22 cellular contexts compared by ENCODE assay signal in the genomic region with DNA sequence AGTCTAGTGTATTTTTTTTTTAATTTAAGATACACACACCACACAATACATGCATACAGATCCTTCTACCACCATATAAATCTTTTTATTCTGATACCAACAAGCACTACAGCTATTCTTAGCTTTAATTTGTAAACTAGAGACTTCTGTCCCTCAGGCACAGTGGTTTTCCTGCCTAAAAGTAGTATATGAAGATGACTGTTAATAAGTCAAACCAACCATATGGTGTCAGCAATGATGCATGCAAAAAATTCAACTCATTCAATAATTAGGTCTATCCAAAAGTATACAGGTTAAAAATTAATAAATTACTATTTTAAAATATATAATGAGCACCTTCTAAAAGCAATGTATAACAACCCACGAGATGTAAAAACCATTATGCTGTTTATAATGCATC. TPM values are rescaled to one million over a fixed set of nuclear protein-coding genes. Genes with fewer than 3 reads are reported as not detected.
DNase-seq lines count a peak whose midpoint lies in the region; ATAC-seq, FAIRE-seq and TF ChIP-seq lines count a peak whose summit lies in the region.
"Had no signal": no experiment of that assay in that cellular context is flagged by ENCODE, and none has a peak within 500 bp of the region (broad histone marks: within the 10 kb centered on the region; RNA-seq: fewer than 3 reads in every experiment).

No MANE protein-coding gene starts in this region.

- intact Hi-C loops in esophagus muscularis mucosa (cut with DNase I) (no loop called here), mammary epithelial cell (cut with micrococcal nuclease) (no loop called here)

- H3K36me3 ChIP-seq in OCI-LY3 (replicated peaks; ENCODE audit: low read depth, low read length) (no peaks in the 10 kb centered on the region), esophagus muscularis mucosa (no peaks in the 10 kb centered on the region), mammary epithelial cell (ENCODE audit: insufficient read depth, low read length) (peaks cover 5% of the 10 kb centered on the region)
- H3K36me3 ChIP-seq: MG63, Peyer's patch, SJSA1 had no signal

- no peak for TF ChIP-seq EP300 in esophagus muscularis mucosa (IDR thresholded peaks at IDR 0.05)

- H3K4me2 ChIP-seq in OCI-LY3 (ENCODE audit: low read length): peak overlapping the region; percentile 18; the same call in 1 of the 2 replicates
- H3K4me2 ChIP-seq in mammary epithelial cell (ENCODE audit: insufficient read depth, low read depth, low read length): no peak overlapping the region

- H3K9ac ChIP-seq in OCI-LY3 (ENCODE audit: low read length): no peak overlapping the region
- no peak overlapping the region for H3K9ac ChIP-seq in mammary epithelial cell (ENCODE audit: insufficient read depth, low read length)

- CTCF ChIA-PET in mammary epithelial cell (lab: Charles Lee; ENCODE audit: low non-redundant PET): no interaction called here

- in situ Hi-C loops in mammary epithelial cell (cut with MboI; ENCODE audit: low sequenced_read_pairs in 2 of 2): no loop called here

- H3K79me2 ChIP-seq in OCI-LY3 (ENCODE audit: low read length) (no peaks in the 10 kb centered on the region), mammary epithelial cell (ENCODE audit: insufficient read depth, low read length) (peaks cover 92% of the 10 kb centered on the region)

- H3K27me3 ChIP-seq in OCI-LY3 (ENCODE audit: low read depth, low read length) (no peaks in the 10 kb centered on the region), esophagus muscularis mucosa (no peaks in the 10 kb centered on the region), mammary epithelial cell (ENCODE audit: insufficient read depth, low read length) (no peaks in the 10 kb centered on the region)
- H3K27me3 ChIP-seq: MG63, Peyer's patch, SJSA1 had no signal

- H3K4me1 ChIP-seq in OCI-LY3 (ENCODE audit: low read length): peaks cover 15% of the 10 kb centered on the region
- no peaks in the 10 kb centered on the region for H3K4me1 ChIP-seq in esophagus muscularis mucosa
- H3K4me1 ChIP-seq in mammary epithelial cell (ENCODE audit: insufficient read depth, low read length): peaks cover 11% of the 10 kb centered on the region
- H3K4me1 ChIP-seq: Peyer's patch, SJSA1 had no signal

- H4K20me1 ChIP-seq in OCI-LY3 (ENCODE audit: insufficient read depth, low read length): no peaks in the 10 kb centered on the region
- H4K20me1 ChIP-seq in mammary epithelial cell (ENCODE audit: insufficient read depth, low read length): no peaks in the 10 kb centered on the region

- H3K9me3 ChIP-seq in OCI-LY3 (ENCODE audit: insufficient read depth, low read length) (peaks cover 5% of the 10 kb centered on the region; the same call in 1 of the 2 replicates), esophagus muscularis mucosa (peaks cover 0 to 5% (median 2%) of the 10 kb centered on the region in 4 donors), mammary epithelial cell (replicated peaks; ENCODE audit: insufficient read depth, low read length) (no peaks in the 10 kb centered on the region)
- H3K9me3 ChIP-seq: Peyer's patch, SJSA1 had no signal

- peak; percentile 50 for ATAC-seq in HG02759 (IDR thresholded peaks at IDR 0.05; ENCODE audit: unreplicated experiment)

- BruUV-seq in mammary epithelial cell (replicated peaks; lab: Mats Ljungman, UMichigan): no TSS peak

- dilution Hi-C loops in mammary epithelial cell (cut with HindIII; ENCODE audit: low sequenced_read_pairs): no loop called here

- 66% methylated on average over 1 of the region's 1 CpG for WGBS in esophagus muscularis mucosa
- 85% methylated on average over 1 of the region's 1 CpG for WGBS in mammary epithelial cell (ENCODE audit: low coverage, missing lambda C conversion rate)

- TF ChIP-seq POLR2A in esophagus muscularis mucosa (IDR thresholded peaks at IDR 0.05; ENCODE audit: low read depth): no peak

- no peak overlapping the region for H3K27ac ChIP-seq in OCI-LY3 (ENCODE audit: low read length)
- no peak overlapping the region for H3K27ac ChIP-seq in esophagus muscularis mucosa (replicated peaks in 1 of 4)
- H3K27ac ChIP-seq in mammary epithelial cell (ENCODE audit: insufficient read depth, low read depth, low read length): no peak overlapping the region
- H3K27ac ChIP-seq: Peyer's patch, SJSA1 had no signal

- no peak for DNase-seq in GM18507 (ENCODE audit: extremely low spot score, insufficient read length, low read depth)
- peak; percentile 11 for DNase-seq in fibroblast of pulmonary artery (ENCODE audit: low read depth)
- no peak for DNase-seq in NCI-H82 treated with DMSO at 0.1 percent for 48 hours (lab: John Stamatoyannopoulos, UW; ENCODE audit: unreplicated experiment)
- DNase-seq in esophagus muscularis mucosa (ENCODE audit: extremely low spot score): no peak
- no peak for DNase-seq in mammary epithelial cell
- DNase-seq: DMS53, GDM1, H9, HFFc6, Kasumi-1, MG63, NCI-H1048, NCI-H1436, NCI-H187 treated with DMSO at 0.1 percent for 48 hours, Peyer's patch, T1000 had no signal

- TF ChIP-seq CTCF in OCI-LY3 (IDR thresholded peaks at IDR 0.05; ENCODE audit: low read depth, low read length): no peak
- no peak for TF ChIP-seq CTCF in fibroblast of pulmonary artery (IDR thresholded peaks at IDR 0.05; ENCODE audit: low read length, missing control alignments)
- no peak for TF ChIP-seq CTCF in esophagus muscularis mucosa (IDR thresholded peaks at IDR 0.05)
- TF ChIP-seq CTCF in mammary epithelial cell (conservative IDR thresholded peaks at IDR 0.05 in 1 of 2, IDR thresholded peaks at IDR 0.05 in 1 of 2; ENCODE audit: extremely low read depth in 1 of 2, insufficient read depth in 1 of 2, low read depth in 1 of 2, low read length in 2 of 2): no peak

- no peak overlapping the region for H3K4me3 ChIP-seq in OCI-LY3 (ENCODE audit: low read length)
- H3K4me3 ChIP-seq in fibroblast of pulmonary artery (replicated peaks; ENCODE audit: low read depth, low read length): no peak overlapping the region
- no peak overlapping the region for H3K4me3 ChIP-seq in esophagus muscularis mucosa
- H3K4me3 ChIP-seq in mammary epithelial cell (replicated peaks in 1 of 3; ENCODE audit: insufficient read depth in 1 of 3, low read depth in 2 of 3, low read length in 3 of 3): no peak overlapping the region
- H3K4me3 ChIP-seq: MG63, Peyer's patch, SJSA1 had no signal

- peak; percentile 47 for FAIRE-seq in GM18507 (lab: Jason Lieb, UNC)
- FAIRE-seq: A204.1, D721Med had no signal

- H2AFZ ChIP-seq in OCI-LY3 (ENCODE audit: low read depth, low read length) (no peak overlapping the region), mammary epithelial cell (ENCODE audit: low read depth, low read length) (no peak overlapping the region)

RNA-seq across cellular contexts. Expression of a gene that starts 10.4 kb away (rescaled TPM):
- 1 to 10 TPM in 1 of 4 donors, under 1 TPM in 3; 0.75 to 2.1 (median 0.80) TPM for total RNA-seq in esophagus muscularis mucosa
- total RNA-seq in mammary epithelial cell: 10 to 100 TPM; 55.8 to 87.7 TPM
- polyA plus RNA-seq in mammary epithelial cell: 74.9 TPM
- 53.4 TPM for polyA minus RNA-seq in mammary epithelial cell
- total RNA-seq: SJSA1 had no signal
- polyA plus RNA-seq: IgD-negative memory B cell had no signal

Comparison
In these comparisons a context has a peak if more than half of its experiments do, and no peak if none do; other contexts are left out.
1. RNA of a gene that starts 10.4 kb away (total RNA-seq): 55.8 to 87.7 TPM in mammary epithelial cell; 0.75 to 2.1 TPM in esophagus muscularis mucosa; every median in the first group is over 10 times any median in the second.